ENCODE assay signal across 2 cellular contexts in genomic region chr10:48945441-48946143, GRCh38.
A peak's percentile ranks its signal among the peaks of the same experiment; 100 is the strongest.
TF ChIP-seq lines count a peak whose summit lies in the region.

No MANE protein-coding gene starts in this region.

TF ChIP-seq in GM23338, 12 proteins besides CTCF, POLR2A, EP300 and RAD21:
- no peak for TF ChIP-seq EZH2phosphoT487 (IDR thresholded peaks at IDR 0.05; ENCODE audit: unreplicated experiment)

TF ChIP-seq in endothelial cell of umbilical vein, 7 proteins besides CTCF, POLR2A, EP300 and RAD21:
- TF ChIP-seq MAX (IDR thresholded peaks at IDR 0.05; ENCODE audit: insufficient read depth, insufficient read length) (peak; percentile 3), JUN (IDR thresholded peaks at IDR 0.05; ENCODE audit: borderline replicate concordance, insufficient read depth, insufficient read length, low read depth) (peak; percentile 14), FOS (IDR thresholded peaks at IDR 0.05; ENCODE audit: borderline replicate concordance, insufficient read depth, low read length) (peak; percentile 44), POLR2AphosphoS5 (IDR thresholded peaks at IDR 0.05; ENCODE audit: insufficient read depth, low read depth, low read length) (peak; percentile 47), GATA2 (IDR thresholded peaks at IDR 0.05; ENCODE audit: insufficient read depth, insufficient read length, low read depth, low read length) (no peak), MYC (IDR thresholded peaks at IDR 0.05; ENCODE audit: low read depth, low read length) (no peak), EZH2 (IDR thresholded peaks at IDR 0.05; ENCODE audit: borderline replicate concordance, low read depth, low read length, severe bottlenecking) (no peak)
TF ChIP-seq in endothelial cell of umbilical vein: peak in this region for 4.
